In genomic region chr16:21650517-21650916, GRCh38 we compare ENCODE assay signal across 1 cellular context.
TF ChIP-seq lines count a peak whose summit lies in the region.

No MANE protein-coding gene starts in this region.

TF ChIP-seq in GM12878, 131 proteins besides CTCF, POLR2A, EP300 and RAD21:
- peak in 1 of 2 experiments; percentile 31; a peak in 2 of 4 replicates for TF ChIP-seq IKZF2 (IDR thresholded peaks at IDR 0.05)
- no peak for TF ChIP-seq FOXK2 (IDR thresholded peaks at IDR 0.05)
- TF ChIP-seq MLLT1 (IDR thresholded peaks at IDR 0.05): 0 out of 2 replicates have a peak, but pooled peaks have one; percentile 19
